Comparison of ENCODE assay signal across 8 cellular contexts in the genomic region with DNA sequence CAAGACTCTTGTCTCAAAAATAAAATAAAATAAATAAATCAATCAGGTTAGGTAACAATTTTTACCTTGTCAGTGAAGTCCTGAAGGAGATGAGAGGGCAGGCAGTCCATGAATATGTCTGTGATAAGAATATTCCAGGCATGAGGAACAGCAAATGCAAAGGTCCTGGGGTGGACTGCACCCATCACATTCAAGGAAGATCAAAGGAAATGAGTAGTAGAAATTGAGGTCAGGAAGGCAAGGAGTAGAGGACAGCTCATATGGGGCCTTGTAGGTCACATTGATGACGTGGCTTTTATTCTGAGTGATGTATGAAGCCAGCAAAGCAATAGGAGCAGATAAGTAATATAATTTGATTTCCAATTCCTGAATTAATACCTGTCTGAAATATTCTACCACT.
"Had no signal": no experiment of that assay in that cellular context is flagged by ENCODE, and none has a peak within 500 bp of the region (broad histone marks: within the 10 kb centered on the region; RNA-seq: fewer than 3 reads in every experiment).

No MANE protein-coding gene starts in this region.

- FAIRE-seq: H1, H54, K562 had no signal

- DNase-seq: H9, IMR-90, KG1 had no signal

- H3K4me2 ChIP-seq: GM23338 had no signal

- H3K4me3 ChIP-seq: GM23338, K562 had no signal

- H2AFZ ChIP-seq: GM23338 had no signal

- ATAC-seq: GM23338, HCT116, K562 had no signal
